14 cellular contexts compared by ENCODE assay signal in genomic region chr10:109427421-109427820, GRCh38.
A peak's percentile ranks its signal among the peaks of the same experiment; 100 is the strongest.
DNase-seq lines count a peak whose midpoint lies in the region; ATAC-seq and TF ChIP-seq lines count a peak whose summit lies in the region.
"Had no signal": no experiment of that assay in that cellular context is flagged by ENCODE, and none has a peak within 500 bp of the region (broad histone marks: within the 10 kb centered on the region; RNA-seq: fewer than 3 reads in every experiment).

No MANE protein-coding gene starts in this region.

- no peak for TF ChIP-seq POLR2A in breast epithelium (IDR thresholded peaks at IDR 0.05)

- 4% methylated on average over 2 of the region's 2 CpGs for WGBS in mammary epithelial cell (ENCODE audit: low coverage, missing lambda C conversion rate)

- dilution Hi-C loops in mammary epithelial cell (cut with HindIII; ENCODE audit: low sequenced_read_pairs), result no loop called here

- H3K27ac ChIP-seq in mammary epithelial cell (ENCODE audit: insufficient read depth, low read depth, low read length) (no peak overlapping the region), breast epithelium (no peak overlapping the region)
- H3K27ac ChIP-seq: KMS-11, tibial artery had no signal

- H3K27ac Mint-ChIP-seq in type B pancreatic cell, result no peak overlapping the region
- H3K27ac Mint-ChIP-seq: activated naive CD4-positive, alpha-beta T cell treated with anti-CD3 and anti-CD28 coated beads for 36 hours had no signal

- CTCF ChIA-PET in mammary epithelial cell (lab: Charles Lee; ENCODE audit: low non-redundant PET), result no interaction called here

- H3K9me3 ChIP-seq in mammary epithelial cell (replicated peaks; ENCODE audit: insufficient read depth, low read length) (no peaks in the 10 kb centered on the region), breast epithelium (no peaks in the 10 kb centered on the region)
- H3K9me3 ChIP-seq: tibial artery had no signal

- ATAC-seq in GM18520 (IDR thresholded peaks at IDR 0.05; ENCODE audit: unreplicated experiment), result no peak

- H3K4me1 ChIP-seq in mammary epithelial cell (ENCODE audit: insufficient read depth, low read length), result no peaks in the 10 kb centered on the region
- H3K4me1 ChIP-seq in breast epithelium, result no peaks in the 10 kb centered on the region

- peaks cover 3% of the 10 kb centered on the region for H3K27me3 Mint-ChIP-seq in type B pancreatic cell
- H3K27me3 Mint-ChIP-seq: central memory CD8-positive, alpha-beta T cell had no signal

- no peaks in the 10 kb centered on the region for H4K20me1 ChIP-seq in mammary epithelial cell (ENCODE audit: insufficient read depth, low read length)

- in situ Hi-C loops in mammary epithelial cell (cut with MboI; ENCODE audit: low sequenced_read_pairs in 2 of 2), result no loop called here

- H3K9ac ChIP-seq in mammary epithelial cell (ENCODE audit: insufficient read depth, low read length), result no peak overlapping the region
- H3K9ac ChIP-seq: KMS-11 had no signal

- H3K36me3 Mint-ChIP-seq in type B pancreatic cell, result no peaks in the 10 kb centered on the region

- H3K4me3 Mint-ChIP-seq in type B pancreatic cell, result no peak overlapping the region
- H3K4me3 Mint-ChIP-seq: activated naive CD4-positive, alpha-beta T cell treated with anti-CD3 and anti-CD28 coated beads for 36 hours; central memory CD8-positive, alpha-beta T cell had no signal

- H3K36me3 ChIP-seq in mammary epithelial cell (ENCODE audit: insufficient read depth, low read length) (no peaks in the 10 kb centered on the region), breast epithelium (no peaks in the 10 kb centered on the region)
- H3K36me3 ChIP-seq: tibial artery had no signal

- H3K4me3 ChIP-seq in mammary epithelial cell (replicated peaks in 1 of 3; ENCODE audit: insufficient read depth in 1 of 3, low read depth in 2 of 3, low read length in 3 of 3) (no peak overlapping the region), breast epithelium (no peak overlapping the region), WI38 (ENCODE audit: low read depth, low read length) (no peak overlapping the region)
- H3K4me3 ChIP-seq: tibial artery had no signal

- no peak overlapping the region for H3K4me2 ChIP-seq in mammary epithelial cell (ENCODE audit: insufficient read depth, low read depth, low read length)
- H3K4me2 ChIP-seq: KMS-11 had no signal

- no TSS peak for BruUV-seq in mammary epithelial cell (replicated peaks; lab: Mats Ljungman, UMichigan)

- H3K27me3 ChIP-seq in mammary epithelial cell (ENCODE audit: insufficient read depth, low read length) (no peaks in the 10 kb centered on the region), breast epithelium (no peaks in the 10 kb centered on the region)
- H3K27me3 ChIP-seq: tibial artery had no signal

- H3K79me2 ChIP-seq in mammary epithelial cell (ENCODE audit: insufficient read depth, low read length), result no peaks in the 10 kb centered on the region

- H3K4me1 Mint-ChIP-seq in type B pancreatic cell (ENCODE audit: unreplicated experiment), result no peaks in the 10 kb centered on the region
- H3K4me1 Mint-ChIP-seq: central memory CD8-positive, alpha-beta T cell had no signal

- TF ChIP-seq CTCF in mammary epithelial cell (conservative IDR thresholded peaks at IDR 0.05 in 1 of 2, IDR thresholded peaks at IDR 0.05 in 1 of 2; ENCODE audit: extremely low read depth in 1 of 2, insufficient read depth in 1 of 2, low read depth in 1 of 2, low read length in 2 of 2) (no peak), breast epithelium (IDR thresholded peaks at IDR 0.05) (no peak), WI38 (IDR thresholded peaks at IDR 0.05; ENCODE audit: low read depth, low read length) (peak; percentile 19; the same call in 1 of the 2 replicates), type B pancreatic cell (conservative IDR thresholded peaks at IDR 0.05) (peak; percentile 17)

- H3K9me3 Mint-ChIP-seq in type B pancreatic cell, result no peaks in the 10 kb centered on the region
- H3K9me3 Mint-ChIP-seq: activated naive CD4-positive, alpha-beta T cell treated with anti-CD3 and anti-CD28 coated beads for 36 hours; central memory CD8-positive, alpha-beta T cell had no signal

- DNase-seq in mammary epithelial cell (peak; percentile 2), breast epithelium (ENCODE audit: low spot score in 2 of 2) (no peak), inferior parietal cortex (ENCODE audit: extremely low spot score) (peak; percentile 17), type B pancreatic cell (ENCODE audit: extremely low spot score, unreplicated experiment) (no peak), cerebellum (ENCODE audit: low spot score) (no peak), hypothalamus (lab: John Stamatoyannopoulos, UW) (no peak)
- DNase-seq: activated naive CD4-positive, alpha-beta T cell treated with anti-CD3 and anti-CD28 coated beads for 36 hours; DMS79; NCI-H2029; tibial artery had no signal

- H2AFZ ChIP-seq in mammary epithelial cell (ENCODE audit: low read depth, low read length), result no peak overlapping the region

- intact Hi-C loops in mammary epithelial cell (cut with micrococcal nuclease), result no loop called here
- intact Hi-C loops in breast epithelium (cut with DNase I; ENCODE audit: low total_unique reads), result no loop called here

Comparison
In these comparisons a context has a peak if more than half of its experiments do, and no peak if none do; other contexts are left out.
1. DNase-seq: peak in mammary epithelial cell (single experiment) and inferior parietal cortex (single experiment); none in breast epithelium (0 of 2), type B pancreatic cell (single experiment), cerebellum (single experiment) and hypothalamus (0 of 51).
2. CTCF ChIP-seq: peak in WI38 (single experiment) and type B pancreatic cell (single experiment); none in mammary epithelial cell (0 of 2) and breast epithelium (0 of 3).